In the genomic region with DNA sequence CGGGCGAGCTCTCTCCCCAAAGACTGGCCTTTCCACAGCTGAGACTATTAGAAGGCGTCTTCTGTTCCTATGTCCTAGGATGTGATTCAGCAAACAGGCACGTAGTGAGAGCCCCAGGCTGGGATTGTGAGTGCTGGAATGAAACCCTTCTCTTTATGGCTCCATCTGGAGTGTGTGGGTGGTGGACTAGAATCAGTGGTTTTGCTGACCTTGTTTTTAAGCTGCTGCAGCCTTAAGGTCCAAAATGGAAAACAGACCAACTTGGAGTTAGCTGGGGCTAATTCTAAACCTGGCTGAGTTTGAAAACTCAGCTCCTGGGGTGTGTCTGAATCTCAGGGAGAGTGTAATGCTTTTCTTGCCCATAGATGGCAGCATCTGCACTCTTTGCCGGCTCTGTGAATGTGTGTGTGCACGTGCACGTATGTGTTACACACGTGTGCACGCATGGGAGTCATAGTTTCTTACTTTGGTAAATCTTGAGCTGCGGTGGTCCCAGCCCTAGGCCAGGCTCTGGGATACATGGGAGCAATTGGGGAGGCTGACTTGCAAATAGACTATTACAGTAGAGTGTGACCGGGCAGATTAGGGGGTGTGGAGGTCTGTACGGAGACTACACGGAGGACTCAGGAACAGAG, we compare ENCODE assay signal across 1 cellular context.
TF ChIP-seq lines count a peak whose summit lies in the region.

No MANE protein-coding gene starts in this region.

TF ChIP-seq in K562, 482 proteins besides CTCF, POLR2A, EP300 and RAD21 (continued from another document and continues in another):
- TF ChIP-seq THRAP3 (IDR thresholded peaks at IDR 0.05; ENCODE audit: borderline replicate concordance) (0 out of 2 replicates have a peak, but pooled peaks have one; percentile 68), CEBPG (CRISPR knock-in tag; IDR thresholded peaks at IDR 0.05) (no peak), CEBPG (tag; conservative IDR thresholded peaks at IDR 0.05 in 1 of 2, IDR thresholded peaks at IDR 0.05 in 1 of 2) (no peak), ZBTB7A (IDR thresholded peaks at IDR 0.05; ENCODE audit: borderline replicate concordance, control insufficient read depth, low read depth, low read length) (no peak), CHD1 (IDR thresholded peaks at IDR 0.05; ENCODE audit: low read length) (no peak), KLF16 (IDR thresholded peaks at IDR 0.05) (peak; percentile 34; the same call in 1 of the 2 replicates), SMARCE1 (IDR thresholded peaks at IDR 0.05) (0 out of 2 replicates have a peak, but pooled peaks have one; percentile 23), GABPB2 (CRISPR knock-in tag; conservative IDR thresholded peaks at IDR 0.05) (no peak), TEAD4 (IDR thresholded peaks at IDR 0.05; ENCODE audit: low read length) (no peak; the same call in 1 of the 2 replicates), TEAD4 (CRISPR knock-in tag; IDR thresholded peaks at IDR 0.05; ENCODE audit: borderline replicate concordance) (peak; percentile 74; the same call in 1 of the 2 replicates), SNRNP70 (optimal IDR thresholded peaks at IDR 0.05; ENCODE audit: low read depth, low read length) (no peak), SIX5 (IDR thresholded peaks at IDR 0.05; ENCODE audit: borderline replicate concordance in 1 of 2, insufficient read depth in 1 of 2, low read depth in 1 of 2, low read length in 2 of 2) (no peak), RBM17 (IDR thresholded peaks at IDR 0.05; ENCODE audit: borderline replicate concordance, low read depth, low read length) (no peak), DACH1 (IDR thresholded peaks at IDR 0.05; ENCODE audit: partially characterized antibody) (no peak), GATAD2A (IDR thresholded peaks at IDR 0.05) (no peak), HMG20B (CRISPR knock-in tag; IDR thresholded peaks at IDR 0.05) (no peak), RFX1 (IDR thresholded peaks at IDR 0.05) (no peak), PHF20 (IDR thresholded peaks at IDR 0.05; ENCODE audit: partially characterized antibody) (no peak), CBFA2T2 (conservative IDR thresholded peaks at IDR 0.05) (no peak), PHB2 (IDR thresholded peaks at IDR 0.05; ENCODE audit: low read depth) (no peak), CC2D1A (IDR thresholded peaks at IDR 0.05) (peak; percentile 69; the same call in 1 of the 2 replicates), TOE1 (IDR thresholded peaks at IDR 0.05; ENCODE audit: borderline replicate concordance) (peak; percentile 57; the same call in 1 of the 2 replicates), TOE1 (CRISPR knock-in tag; IDR thresholded peaks at IDR 0.05; ENCODE audit: borderline replicate concordance, low read depth) (0 out of 2 replicates have a peak, but pooled peaks have one; percentile 39), E2F3 (CRISPR knock-in tag; IDR thresholded peaks at IDR 0.05) (no peak)
- TF ChIP-seq, protein P1, sequence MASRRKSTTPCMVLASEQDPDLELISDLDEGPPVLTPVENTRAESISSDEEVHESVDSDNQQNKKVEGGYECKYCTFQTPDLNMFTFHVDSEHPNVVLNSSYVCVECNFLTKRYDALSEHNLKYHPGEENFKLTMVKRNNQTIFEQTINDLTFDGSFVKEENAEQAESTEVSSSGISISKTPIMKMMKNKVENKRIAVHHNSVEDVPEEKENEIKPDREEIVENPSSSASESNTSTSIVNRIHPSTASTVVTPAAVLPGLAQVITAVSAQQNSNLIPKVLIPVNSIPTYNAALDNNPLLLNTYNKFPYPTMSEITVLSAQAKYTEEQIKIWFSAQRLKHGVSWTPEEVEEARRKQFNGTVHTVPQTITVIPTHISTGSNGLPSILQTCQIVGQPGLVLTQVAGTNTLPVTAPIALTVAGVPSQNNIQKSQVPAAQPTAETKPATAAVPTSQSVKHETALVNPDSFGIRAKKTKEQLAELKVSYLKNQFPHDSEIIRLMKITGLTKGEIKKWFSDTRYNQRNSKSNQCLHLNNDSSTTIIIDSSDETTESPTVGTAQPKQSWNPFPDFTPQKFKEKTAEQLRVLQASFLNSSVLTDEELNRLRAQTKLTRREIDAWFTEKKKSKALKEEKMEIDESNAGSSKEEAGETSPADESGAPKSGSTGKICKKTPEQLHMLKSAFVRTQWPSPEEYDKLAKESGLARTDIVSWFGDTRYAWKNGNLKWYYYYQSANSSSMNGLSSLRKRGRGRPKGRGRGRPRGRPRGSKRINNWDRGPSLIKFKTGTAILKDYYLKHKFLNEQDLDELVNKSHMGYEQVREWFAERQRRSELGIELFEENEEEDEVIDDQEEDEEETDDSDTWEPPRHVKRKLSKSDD (conservative IDR thresholded peaks at IDR 0.05; ENCODE audit: low read length), result no peak
- TF ChIP-seq, protein P2, sequence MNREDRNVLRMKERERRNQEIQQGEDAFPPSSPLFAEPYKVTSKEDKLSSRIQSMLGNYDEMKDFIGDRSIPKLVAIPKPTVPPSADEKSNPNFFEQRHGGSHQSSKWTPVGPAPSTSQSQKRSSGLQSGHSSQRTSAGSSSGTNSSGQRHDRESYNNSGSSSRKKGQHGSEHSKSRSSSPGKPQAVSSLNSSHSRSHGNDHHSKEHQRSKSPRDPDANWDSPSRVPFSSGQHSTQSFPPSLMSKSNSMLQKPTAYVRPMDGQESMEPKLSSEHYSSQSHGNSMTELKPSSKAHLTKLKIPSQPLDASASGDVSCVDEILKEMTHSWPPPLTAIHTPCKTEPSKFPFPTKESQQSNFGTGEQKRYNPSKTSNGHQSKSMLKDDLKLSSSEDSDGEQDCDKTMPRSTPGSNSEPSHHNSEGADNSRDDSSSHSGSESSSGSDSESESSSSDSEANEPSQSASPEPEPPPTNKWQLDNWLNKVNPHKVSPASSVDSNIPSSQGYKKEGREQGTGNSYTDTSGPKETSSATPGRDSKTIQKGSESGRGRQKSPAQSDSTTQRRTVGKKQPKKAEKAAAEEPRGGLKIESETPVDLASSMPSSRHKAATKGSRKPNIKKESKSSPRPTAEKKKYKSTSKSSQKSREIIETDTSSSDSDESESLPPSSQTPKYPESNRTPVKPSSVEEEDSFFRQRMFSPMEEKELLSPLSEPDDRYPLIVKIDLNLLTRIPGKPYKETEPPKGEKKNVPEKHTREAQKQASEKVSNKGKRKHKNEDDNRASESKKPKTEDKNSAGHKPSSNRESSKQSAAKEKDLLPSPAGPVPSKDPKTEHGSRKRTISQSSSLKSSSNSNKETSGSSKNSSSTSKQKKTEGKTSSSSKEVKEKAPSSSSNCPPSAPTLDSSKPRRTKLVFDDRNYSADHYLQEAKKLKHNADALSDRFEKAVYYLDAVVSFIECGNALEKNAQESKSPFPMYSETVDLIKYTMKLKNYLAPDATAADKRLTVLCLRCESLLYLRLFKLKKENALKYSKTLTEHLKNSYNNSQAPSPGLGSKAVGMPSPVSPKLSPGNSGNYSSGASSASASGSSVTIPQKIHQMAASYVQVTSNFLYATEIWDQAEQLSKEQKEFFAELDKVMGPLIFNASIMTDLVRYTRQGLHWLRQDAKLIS (CRISPR knock-in tag; IDR thresholded peaks at IDR 0.05), result no peak
- TF ChIP-seq, protein P3, sequence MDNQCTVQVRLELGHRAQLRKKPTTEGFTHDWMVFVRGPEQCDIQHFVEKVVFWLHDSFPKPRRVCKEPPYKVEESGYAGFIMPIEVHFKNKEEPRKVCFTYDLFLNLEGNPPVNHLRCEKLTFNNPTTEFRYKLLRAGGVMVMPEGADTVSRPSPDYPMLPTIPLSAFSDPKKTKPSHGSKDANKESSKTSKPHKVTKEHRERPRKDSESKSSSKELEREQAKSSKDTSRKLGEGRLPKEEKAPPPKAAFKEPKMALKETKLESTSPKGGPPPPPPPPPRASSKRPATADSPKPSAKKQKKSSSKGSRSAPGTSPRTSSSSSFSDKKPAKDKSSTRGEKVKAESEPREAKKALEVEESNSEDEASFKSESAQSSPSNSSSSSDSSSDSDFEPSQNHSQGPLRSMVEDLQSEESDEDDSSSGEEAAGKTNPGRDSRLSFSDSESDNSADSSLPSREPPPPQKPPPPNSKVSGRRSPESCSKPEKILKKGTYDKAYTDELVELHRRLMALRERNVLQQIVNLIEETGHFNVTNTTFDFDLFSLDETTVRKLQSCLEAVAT (IDR thresholded peaks at IDR 0.05), result 0 out of 4 replicates have a peak, but pooled peaks of 1 of the 2 experiments have one; percentile 20
- TF ChIP-seq, protein P4, sequence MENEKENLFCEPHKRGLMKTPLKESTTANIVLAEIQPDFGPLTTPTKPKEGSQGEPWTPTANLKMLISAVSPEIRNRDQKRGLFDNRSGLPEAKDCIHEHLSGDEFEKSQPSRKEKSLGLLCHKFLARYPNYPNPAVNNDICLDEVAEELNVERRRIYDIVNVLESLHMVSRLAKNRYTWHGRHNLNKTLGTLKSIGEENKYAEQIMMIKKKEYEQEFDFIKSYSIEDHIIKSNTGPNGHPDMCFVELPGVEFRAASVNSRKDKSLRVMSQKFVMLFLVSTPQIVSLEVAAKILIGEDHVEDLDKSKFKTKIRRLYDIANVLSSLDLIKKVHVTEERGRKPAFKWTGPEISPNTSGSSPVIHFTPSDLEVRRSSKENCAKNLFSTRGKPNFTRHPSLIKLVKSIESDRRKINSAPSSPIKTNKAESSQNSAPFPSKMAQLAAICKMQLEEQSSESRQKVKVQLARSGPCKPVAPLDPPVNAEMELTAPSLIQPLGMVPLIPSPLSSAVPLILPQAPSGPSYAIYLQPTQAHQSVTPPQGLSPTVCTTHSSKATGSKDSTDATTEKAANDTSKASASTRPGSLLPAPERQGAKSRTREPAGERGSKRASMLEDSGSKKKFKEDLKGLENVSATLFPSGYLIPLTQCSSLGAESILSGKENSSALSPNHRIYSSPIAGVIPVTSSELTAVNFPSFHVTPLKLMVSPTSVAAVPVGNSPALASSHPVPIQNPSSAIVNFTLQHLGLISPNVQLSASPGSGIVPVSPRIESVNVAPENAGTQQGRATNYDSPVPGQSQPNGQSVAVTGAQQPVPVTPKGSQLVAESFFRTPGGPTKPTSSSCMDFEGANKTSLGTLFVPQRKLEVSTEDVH (IDR thresholded peaks at IDR 0.05; ENCODE audit: low read depth, partially characterized antibody), result no peak
- TF ChIP-seq, protein P5, sequence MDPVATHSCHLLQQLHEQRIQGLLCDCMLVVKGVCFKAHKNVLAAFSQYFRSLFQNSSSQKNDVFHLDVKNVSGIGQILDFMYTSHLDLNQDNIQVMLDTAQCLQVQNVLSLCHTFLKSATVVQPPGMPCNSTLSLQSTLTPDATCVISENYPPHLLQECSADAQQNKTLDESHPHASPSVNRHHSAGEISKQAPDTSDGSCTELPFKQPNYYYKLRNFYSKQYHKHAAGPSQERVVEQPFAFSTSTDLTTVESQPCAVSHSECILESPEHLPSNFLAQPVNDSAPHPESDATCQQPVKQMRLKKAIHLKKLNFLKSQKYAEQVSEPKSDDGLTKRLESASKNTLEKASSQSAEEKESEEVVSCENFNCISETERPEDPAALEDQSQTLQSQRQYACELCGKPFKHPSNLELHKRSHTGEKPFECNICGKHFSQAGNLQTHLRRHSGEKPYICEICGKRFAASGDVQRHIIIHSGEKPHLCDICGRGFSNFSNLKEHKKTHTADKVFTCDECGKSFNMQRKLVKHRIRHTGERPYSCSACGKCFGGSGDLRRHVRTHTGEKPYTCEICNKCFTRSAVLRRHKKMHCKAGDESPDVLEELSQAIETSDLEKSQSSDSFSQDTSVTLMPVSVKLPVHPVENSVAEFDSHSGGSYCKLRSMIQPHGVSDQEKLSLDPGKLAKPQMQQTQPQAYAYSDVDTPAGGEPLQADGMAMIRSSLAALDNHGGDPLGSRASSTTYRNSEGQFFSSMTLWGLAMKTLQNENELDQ (CRISPR knock-in tag; IDR thresholded peaks at IDR 0.05; ENCODE audit: borderline replicate concordance), result 0 out of 2 replicates have a peak, but pooled peaks have one; percentile 52
- TF ChIP-seq, protein P6, sequence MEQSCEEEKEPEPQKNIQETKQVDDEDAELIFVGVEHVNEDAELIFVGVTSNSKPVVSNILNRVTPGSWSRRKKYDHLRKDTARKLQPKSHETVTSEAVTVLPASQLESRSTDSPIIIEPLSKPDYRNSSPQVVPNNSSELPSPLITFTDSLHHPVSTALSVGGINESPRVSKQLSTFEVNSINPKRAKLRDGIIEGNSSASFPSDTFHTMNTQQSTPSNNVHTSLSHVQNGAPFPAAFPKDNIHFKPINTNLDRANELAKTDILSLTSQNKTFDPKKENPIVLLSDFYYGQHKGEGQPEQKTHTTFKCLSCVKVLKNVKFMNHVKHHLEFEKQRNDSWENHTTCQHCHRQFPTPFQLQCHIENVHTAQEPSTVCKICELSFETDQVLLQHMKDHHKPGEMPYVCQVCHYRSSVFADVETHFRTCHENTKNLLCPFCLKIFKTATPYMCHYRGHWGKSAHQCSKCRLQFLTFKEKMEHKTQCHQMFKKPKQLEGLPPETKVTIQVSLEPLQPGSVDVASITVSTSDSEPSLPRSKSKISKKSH (CRISPR knock-in tag; IDR thresholded peaks at IDR 0.05), result no peak
- TF ChIP-seq, protein P7, sequence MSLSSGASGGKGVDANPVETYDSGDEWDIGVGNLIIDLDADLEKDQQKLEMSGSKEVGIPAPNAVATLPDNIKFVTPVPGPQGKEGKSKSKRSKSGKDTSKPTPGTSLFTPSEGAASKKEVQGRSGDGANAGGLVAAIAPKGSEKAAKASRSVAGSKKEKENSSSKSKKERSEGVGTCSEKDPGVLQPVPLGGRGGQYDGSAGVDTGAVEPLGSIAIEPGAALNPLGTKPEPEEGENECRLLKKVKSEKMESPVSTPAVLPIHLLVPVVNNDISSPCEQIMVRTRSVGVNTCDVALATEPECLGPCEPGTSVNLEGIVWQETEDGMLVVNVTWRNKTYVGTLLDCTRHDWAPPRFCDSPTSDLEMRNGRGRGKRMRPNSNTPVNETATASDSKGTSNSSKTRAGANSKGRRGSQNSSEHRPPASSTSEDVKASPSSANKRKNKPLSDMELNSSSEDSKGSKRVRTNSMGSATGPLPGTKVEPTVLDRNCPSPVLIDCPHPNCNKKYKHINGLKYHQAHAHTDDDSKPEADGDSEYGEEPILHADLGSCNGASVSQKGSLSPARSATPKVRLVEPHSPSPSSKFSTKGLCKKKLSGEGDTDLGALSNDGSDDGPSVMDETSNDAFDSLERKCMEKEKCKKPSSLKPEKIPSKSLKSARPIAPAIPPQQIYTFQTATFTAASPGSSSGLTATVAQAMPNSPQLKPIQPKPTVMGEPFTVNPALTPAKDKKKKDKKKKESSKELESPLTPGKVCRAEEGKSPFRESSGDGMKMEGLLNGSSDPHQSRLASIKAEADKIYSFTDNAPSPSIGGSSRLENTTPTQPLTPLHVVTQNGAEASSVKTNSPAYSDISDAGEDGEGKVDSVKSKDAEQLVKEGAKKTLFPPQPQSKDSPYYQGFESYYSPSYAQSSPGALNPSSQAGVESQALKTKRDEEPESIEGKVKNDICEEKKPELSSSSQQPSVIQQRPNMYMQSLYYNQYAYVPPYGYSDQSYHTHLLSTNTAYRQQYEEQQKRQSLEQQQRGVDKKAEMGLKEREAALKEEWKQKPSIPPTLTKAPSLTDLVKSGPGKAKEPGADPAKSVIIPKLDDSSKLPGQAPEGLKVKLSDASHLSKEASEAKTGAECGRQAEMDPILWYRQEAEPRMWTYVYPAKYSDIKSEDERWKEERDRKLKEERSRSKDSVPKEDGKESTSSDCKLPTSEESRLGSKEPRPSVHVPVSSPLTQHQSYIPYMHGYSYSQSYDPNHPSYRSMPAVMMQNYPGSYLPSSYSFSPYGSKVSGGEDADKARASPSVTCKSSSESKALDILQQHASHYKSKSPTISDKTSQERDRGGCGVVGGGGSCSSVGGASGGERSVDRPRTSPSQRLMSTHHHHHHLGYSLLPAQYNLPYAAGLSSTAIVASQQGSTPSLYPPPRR (CRISPR knock-in tag; IDR thresholded peaks at IDR 0.05; ENCODE audit: borderline replicate concordance), result no peak
- TF ChIP-seq, protein P8, sequence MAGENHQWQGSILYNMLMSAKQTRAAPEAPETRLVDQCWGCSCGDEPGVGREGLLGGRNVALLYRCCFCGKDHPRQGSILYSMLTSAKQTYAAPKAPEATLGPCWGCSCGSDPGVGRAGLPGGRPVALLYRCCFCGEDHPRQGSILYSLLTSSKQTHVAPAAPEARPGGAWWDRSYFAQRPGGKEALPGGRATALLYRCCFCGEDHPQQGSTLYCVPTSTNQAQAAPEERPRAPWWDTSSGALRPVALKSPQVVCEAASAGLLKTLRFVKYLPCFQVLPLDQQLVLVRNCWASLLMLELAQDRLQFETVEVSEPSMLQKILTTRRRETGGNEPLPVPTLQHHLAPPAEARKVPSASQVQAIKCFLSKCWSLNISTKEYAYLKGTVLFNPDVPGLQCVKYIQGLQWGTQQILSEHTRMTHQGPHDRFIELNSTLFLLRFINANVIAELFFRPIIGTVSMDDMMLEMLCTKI (IDR thresholded peaks at IDR 0.05; ENCODE audit: partially characterized antibody), result no peak
